ENCODE assay signal across 8 cellular contexts in genomic region chr6:30411515-30412207, GRCh38.
A peak's percentile ranks its signal among the peaks of the same experiment; 100 is the strongest.
DNase-seq lines count a peak whose midpoint lies in the region; ATAC-seq, FAIRE-seq and TF ChIP-seq lines count a peak whose summit lies in the region.

No MANE protein-coding gene starts in this region.

- H3K4me1 Mint-ChIP-seq in activated CD4-positive, alpha-beta T cell treated with anti-CD3 and anti-CD28 coated beads, Interleukin-2, amount 10 ng/mL, durations not matched to agents 24 days and 14 days: peaks cover 6% of the 10 kb centered on the region

- no peak overlapping the region for H3K27ac Mint-ChIP-seq in activated CD4-positive, alpha-beta T cell treated with anti-CD3 and anti-CD28 coated beads, Interleukin-2, amount 10 ng/mL, durations not matched to agents 24 days and 14 days

- peak in 54 of 56 donors; percentile 13 to 83 (median 65) for TF ChIP-seq CTCF in dorsolateral prefrontal cortex (IDR thresholded peaks at IDR 0.05 in 54 of 56, conservative IDR thresholded peaks at IDR 0.05 in 2 of 56; ENCODE audit: low read depth in 1 of 56, partially characterized antibody in 56 of 56)

- peaks cover 2% of the 10 kb centered on the region for H3K36me3 Mint-ChIP-seq in activated CD4-positive, alpha-beta T cell treated with anti-CD3 and anti-CD28 coated beads, Interleukin-2, amount 10 ng/mL, durations not matched to agents 24 days and 14 days (ENCODE audit: low read depth)

- peaks cover 0 to 52% (median 5%) of the 10 kb centered on the region in 45 donors for H3K27me3 ChIP-seq in dorsolateral prefrontal cortex

- peaks cover 12% of the 10 kb centered on the region for H3K9me3 Mint-ChIP-seq in activated CD4-positive, alpha-beta T cell treated with anti-CD3 and anti-CD28 coated beads, Interleukin-2, amount 10 ng/mL, durations not matched to agents 24 days and 14 days

- no peak overlapping the region for H3K4me3 ChIP-seq in dorsolateral prefrontal cortex

- intact Hi-C loops in activated CD4-positive, alpha-beta T cell treated with anti-CD3 and anti-CD28 coated beads, Interleukin-2, amount 10 ng/mL, durations not matched to agents 24 days and 14 days (cut with micrococcal nuclease): loop anchor here (5.0 kb wide), 1 partner anchor 41 kb away; no protein-coding TSS in a partner anchor
- intact Hi-C loops in dorsolateral prefrontal cortex (cut with DNase I): no loop called here

- TF ChIP-seq POLR2A in GM12892 (IDR thresholded peaks at IDR 0.05; ENCODE audit: low read depth, low read length): no peak

- H3K27ac ChIP-seq in dorsolateral prefrontal cortex: no peak overlapping the region

- FAIRE-seq in GM12892 (lab: Jason Lieb, UNC): peak; percentile 85

- H3K4me3 Mint-ChIP-seq in activated CD4-positive, alpha-beta T cell treated with anti-CD3 and anti-CD28 coated beads, Interleukin-2, amount 10 ng/mL, durations not matched to agents 24 days and 14 days: no peak overlapping the region

- ATAC-seq in esophagus mucosa: no peak

- DNase-seq in GM12892 (ENCODE audit: insufficient read length) (no peak), NCI-H460 (ENCODE audit: extremely low read depth, low read depth) (peak; percentile 42), dorsolateral prefrontal cortex (peak in 3 of 10 donors; percentile 27 to 66 (median 35)), myocyte (ENCODE audit: low read depth) (peak; percentile 58), NCI-H1092 treated with DMSO at 0.1 percent for 48 hours (lab: John Stamatoyannopoulos, UW) (no peak)
- peak; percentile 90 for DNase-seq in activated CD4-positive, alpha-beta T cell treated with anti-CD3 and anti-CD28 coated beads, Interleukin-2, amount 10 ng/mL, durations not matched to agents 24 days and 14 days
- DNase-seq in stimulated activated CD8-positive, alpha-beta memory T cell treated with anti-CD3 and anti-CD28 coated beads, Interleukin-7, amount 100 ng/mL, for 48 hours (ENCODE audit: extremely low read depth in 1 of 2, low read depth in 1 of 2): peak; percentile 11 to 48

- H3K27me3 Mint-ChIP-seq in activated CD4-positive, alpha-beta T cell treated with anti-CD3 and anti-CD28 coated beads, Interleukin-2, amount 10 ng/mL, durations not matched to agents 24 days and 14 days: peaks cover 77% of the 10 kb centered on the region

Comparison
In these comparisons a context has a peak if more than half of its experiments do, and no peak if none do; other contexts are left out.
1. DNase-seq: peak in NCI-H460 (single experiment), activated CD4-positive, alpha-beta T cell treated with anti-CD3 and anti-CD28 coated beads, Interleukin-2, amount 10 ng/mL, durations not matched to agents 24 days and 14 days (single experiment), myocyte (single experiment) and stimulated activated CD8-positive, alpha-beta memory T cell treated with anti-CD3 and anti-CD28 coated beads, Interleukin-7, amount 100 ng/mL, for 48 hours (2 of 2); none in GM12892 (single experiment) and NCI-H1092 treated with DMSO at 0.1 percent for 48 hours (single experiment).